Comparison of ENCODE assay signal across 1 cellular context in genomic region chr18:36828157-36828629, GRCh38.
TF ChIP-seq lines count a peak whose summit lies in the region.

No MANE protein-coding gene starts in this region.

TF ChIP-seq in GM23338, 12 proteins besides CTCF, POLR2A, EP300 and RAD21 (continued from another document):
- TF ChIP-seq STAT1 (IDR thresholded peaks at IDR 0.05; ENCODE audit: unreplicated experiment): no peak
- TF ChIP-seq ZNF331 (CRISPR knock-in tag; IDR thresholded peaks at IDR 0.05; ENCODE audit: low read depth): no peak
- no peak for TF ChIP-seq EZH2 (IDR thresholded peaks at IDR 0.05; ENCODE audit: low read depth, unreplicated experiment)
- TF ChIP-seq POLR2AphosphoS5 (IDR thresholded peaks at IDR 0.05; ENCODE audit: low read depth): no peak
- TF ChIP-seq, protein P1, sequence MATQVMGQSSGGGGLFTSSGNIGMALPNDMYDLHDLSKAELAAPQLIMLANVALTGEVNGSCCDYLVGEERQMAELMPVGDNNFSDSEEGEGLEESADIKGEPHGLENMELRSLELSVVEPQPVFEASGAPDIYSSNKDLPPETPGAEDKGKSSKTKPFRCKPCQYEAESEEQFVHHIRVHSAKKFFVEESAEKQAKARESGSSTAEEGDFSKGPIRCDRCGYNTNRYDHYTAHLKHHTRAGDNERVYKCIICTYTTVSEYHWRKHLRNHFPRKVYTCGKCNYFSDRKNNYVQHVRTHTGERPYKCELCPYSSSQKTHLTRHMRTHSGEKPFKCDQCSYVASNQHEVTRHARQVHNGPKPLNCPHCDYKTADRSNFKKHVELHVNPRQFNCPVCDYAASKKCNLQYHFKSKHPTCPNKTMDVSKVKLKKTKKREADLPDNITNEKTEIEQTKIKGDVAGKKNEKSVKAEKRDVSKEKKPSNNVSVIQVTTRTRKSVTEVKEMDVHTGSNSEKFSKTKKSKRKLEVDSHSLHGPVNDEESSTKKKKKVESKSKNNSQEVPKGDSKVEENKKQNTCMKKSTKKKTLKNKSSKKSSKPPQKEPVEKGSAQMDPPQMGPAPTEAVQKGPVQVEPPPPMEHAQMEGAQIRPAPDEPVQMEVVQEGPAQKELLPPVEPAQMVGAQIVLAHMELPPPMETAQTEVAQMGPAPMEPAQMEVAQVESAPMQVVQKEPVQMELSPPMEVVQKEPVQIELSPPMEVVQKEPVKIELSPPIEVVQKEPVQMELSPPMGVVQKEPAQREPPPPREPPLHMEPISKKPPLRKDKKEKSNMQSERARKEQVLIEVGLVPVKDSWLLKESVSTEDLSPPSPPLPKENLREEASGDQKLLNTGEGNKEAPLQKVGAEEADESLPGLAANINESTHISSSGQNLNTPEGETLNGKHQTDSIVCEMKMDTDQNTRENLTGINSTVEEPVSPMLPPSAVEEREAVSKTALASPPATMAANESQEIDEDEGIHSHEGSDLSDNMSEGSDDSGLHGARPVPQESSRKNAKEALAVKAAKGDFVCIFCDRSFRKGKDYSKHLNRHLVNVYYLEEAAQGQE (IDR thresholded peaks at IDR 0.05; ENCODE audit: unreplicated experiment): no peak
TF ChIP-seq in GM23338: peak in this region for 0.
